ENCODE assay signal across 1 cellular context in genomic region chr1:44785027-44785376, GRCh38.
TF ChIP-seq lines count a peak whose summit lies in the region.

No MANE protein-coding gene starts in this region.

TF ChIP-seq in GM12878, 131 proteins besides CTCF, POLR2A, EP300 and RAD21 (continued from another document):
- no peak for TF ChIP-seq ZNF592 (IDR thresholded peaks at IDR 0.05)
